Comparison of ENCODE assay signal across 8 cellular contexts in genomic region chr2:11465110-11465484, GRCh38. TPM values are rescaled to one million over a fixed set of nuclear protein-coding genes. Genes with fewer than 3 reads are reported as not detected.
DNase-seq lines count a peak whose midpoint lies in the region; ATAC-seq and TF ChIP-seq lines count a peak whose summit lies in the region.

No MANE protein-coding gene starts in this region.

- H3K9me3 ChIP-seq in SU-DHL-6 (ENCODE audit: insufficient read depth, low read length): no peaks in the 10 kb centered on the region

- H3K9ac ChIP-seq in SU-DHL-6 (ENCODE audit: low read length): peak overlapping the region; percentile 76

- peak overlapping the region; percentile 85 for H3K4me2 ChIP-seq in SU-DHL-6 (ENCODE audit: low read depth, low read length, poor library complexity, severe bottlenecking)

- no peaks in the 10 kb centered on the region for H3K36me3 ChIP-seq in SU-DHL-6 (ENCODE audit: low read length)

- no peak for ATAC-seq in GM21367 (IDR thresholded peaks at IDR 0.05; ENCODE audit: unreplicated experiment)
- ATAC-seq in HG03378 (IDR thresholded peaks at IDR 0.05; ENCODE audit: unreplicated experiment): no peak

- no peaks in the 10 kb centered on the region for H3K27me3 ChIP-seq in SU-DHL-6 (ENCODE audit: low read length)

- H3F3A ChIP-seq in SU-DHL-6 (ENCODE audit: insufficient read depth): no peaks in the 10 kb centered on the region

- H3K27ac ChIP-seq in SU-DHL-6 (ENCODE audit: low read depth, low read length): peak overlapping the region; percentile 44

- H3K4me3 ChIP-seq in GM12864 (ENCODE audit: low read depth, low read length): peak overlapping the region; percentile 55
- peak overlapping the region; percentile 100 for H3K4me3 ChIP-seq in SU-DHL-6 (ENCODE audit: insufficient read depth, low read length, poor library complexity, severe bottlenecking)
- peak overlapping the region; percentile 82 for H3K4me3 ChIP-seq in fibroblast of the aortic adventitia (ENCODE audit: low read depth, low read length)
- H3K4me3 ChIP-seq in retinal pigment epithelial cell (ENCODE audit: low read length): peak overlapping the region; percentile 61

- peaks cover 61% of the 10 kb centered on the region for H3K79me2 ChIP-seq in SU-DHL-6 (ENCODE audit: insufficient read depth, low read length)

- no peaks in the 10 kb centered on the region for H4K20me1 ChIP-seq in SU-DHL-6 (ENCODE audit: low read depth, low read length)

- DNase-seq in GM12864 (ENCODE audit: low read depth) (no peak), fibroblast of the aortic adventitia (ENCODE audit: low read depth) (no peak), retinal pigment epithelial cell (ENCODE audit: low read depth) (no peak), Kasumi-1 (lab: John Stamatoyannopoulos, UW) (no peak), cerebellar nuclear complex (lab: John Stamatoyannopoulos, UW) (no peak)

- TF ChIP-seq CTCF in GM12864 (IDR thresholded peaks at IDR 0.05; ENCODE audit: low read depth, low read length, missing control alignments) (no peak), SU-DHL-6 (IDR thresholded peaks at IDR 0.05; ENCODE audit: insufficient read depth, low read length, poor library complexity, severe bottlenecking) (no peak), fibroblast of the aortic adventitia (IDR thresholded peaks at IDR 0.05; ENCODE audit: insufficient read depth, low read length) (no peak), retinal pigment epithelial cell (conservative IDR thresholded peaks at IDR 0.05; ENCODE audit: low read depth, low read length) (no peak)

- H2AFZ ChIP-seq in SU-DHL-6 (ENCODE audit: low read depth, low read length, severe bottlenecking): peak overlapping the region; percentile 99

- no peaks in the 10 kb centered on the region for H3K9me2 ChIP-seq in SU-DHL-6 (replicated peaks; ENCODE audit: insufficient read depth, low read length)

RNA-seq across cellular contexts. Expression of gene E2F6, which starts 0.9 kb away (rescaled TPM):
- total RNA-seq in fibroblast of the aortic adventitia (ENCODE audit: low replicate concordance): 9.5 and 11.3 TPM in 2 replicates
